ENCODE assay signal across 19 cellular contexts in the genomic region with DNA sequence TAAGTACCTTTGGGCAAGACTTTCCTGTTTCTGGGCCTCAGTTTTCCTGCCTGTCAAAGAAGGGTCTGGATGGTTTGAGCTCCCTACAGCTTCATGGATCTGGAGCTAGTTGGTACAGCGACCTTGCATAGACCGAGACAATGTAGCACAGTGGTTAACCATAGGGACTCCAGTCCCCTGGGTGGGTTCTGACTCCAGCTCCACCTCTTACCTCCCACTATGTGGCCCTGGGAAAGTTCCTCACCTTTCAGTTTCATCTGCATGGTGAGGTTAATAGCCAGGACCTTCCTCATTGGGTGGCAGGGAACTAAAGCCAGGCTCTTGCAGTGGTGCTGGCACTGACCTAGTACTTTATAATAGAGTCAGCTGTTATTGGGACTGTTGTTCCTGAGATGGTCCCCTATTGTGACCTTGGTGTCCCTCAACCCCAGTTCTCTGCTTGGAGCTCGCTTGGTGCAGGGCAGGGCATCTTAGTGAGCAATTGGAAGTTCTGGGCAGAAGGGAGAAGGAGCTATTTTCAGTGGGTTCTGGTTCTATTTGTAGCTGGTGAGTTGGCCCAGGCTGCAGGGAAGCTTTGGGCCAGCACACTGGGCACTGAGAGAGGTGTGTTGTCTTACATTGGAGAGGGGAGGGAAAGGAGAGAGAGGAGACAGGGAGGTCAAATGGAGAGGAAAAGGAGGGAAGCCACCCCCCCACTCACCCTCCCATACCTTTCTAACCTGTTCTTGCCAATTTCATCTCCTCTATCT. TPM values are rescaled to one million over a fixed set of nuclear protein-coding genes. Genes with fewer than 3 reads are reported as not detected.
DNase-seq lines count a peak whose midpoint lies in the region; ATAC-seq and TF ChIP-seq lines count a peak whose summit lies in the region.
"Had no signal": no experiment of that assay in that cellular context is flagged by ENCODE, and none has a peak within 500 bp of the region (broad histone marks: within the 10 kb centered on the region; RNA-seq: fewer than 3 reads in every experiment).

No MANE protein-coding gene starts in this region.

- WGBS in body of pancreas, 2 donors: 81 to 89% methylated on average over 2 to 3 of the region's 3 CpGs

- H3K36me3 Mint-ChIP-seq in activated T-helper 17 cell treated with anti-CD3 and anti-CD28 coated beads, Interleukin-2, amount 50 U/mL, for 72 hours (ENCODE audit: low read depth): no peaks in the 10 kb centered on the region
- H3K36me3 Mint-ChIP-seq: natural killer cell had no signal

- H3K4me3 ChIP-seq in body of pancreas (no peak overlapping the region), skeletal muscle tissue (ENCODE audit: low read length in 3 of 3) (peak overlapping the region; percentile 0 to 46 (median 42))
- H3K4me3 ChIP-seq: lower lobe of right lung, tibial nerve had no signal

- no peak for TF ChIP-seq POLR2A in body of pancreas (IDR thresholded peaks at IDR 0.05)

- no peak overlapping the region for H3K4me3 Mint-ChIP-seq in activated T-helper 17 cell treated with anti-CD3 and anti-CD28 coated beads, Interleukin-2, amount 50 U/mL, for 72 hours
- H3K4me3 Mint-ChIP-seq: activated T-cell treated with anti-CD3 and anti-CD28 coated beads, Interleukin-2, amount 50 U/mL, for 4 hours; natural killer cell had no signal

- H3K27me3 ChIP-seq in body of pancreas (no peaks in the 10 kb centered on the region), skeletal muscle tissue (ENCODE audit: control insufficient read depth in 3 of 3, insufficient read depth in 3 of 3, low read length in 3 of 3) (no peaks in the 10 kb centered on the region)
- H3K27me3 ChIP-seq: tibial nerve had no signal

- TF ChIP-seq CTCF in body of pancreas (IDR thresholded peaks at IDR 0.05): no peak

- H3K9ac ChIP-seq in skeletal muscle tissue (ENCODE audit: low read depth in 1 of 3, low read length in 3 of 3): peak overlapping the region; percentile 15 to 66 (median 28)
- H3K9ac ChIP-seq: KMS-11, SK-N-SH had no signal

- ATAC-seq in body of pancreas: no peak
- ATAC-seq in activated T-helper 17 cell treated with anti-CD3 and anti-CD28 coated beads, Interleukin-2, amount 50 U/mL, for 72 hours (replicated peaks): no peak
- ATAC-seq: activated T-cell treated with anti-CD3 and anti-CD28 coated beads, Interleukin-2, amount 50 U/mL, for 4 hours; HCT116 had no signal

- peaks cover 5% of the 10 kb centered on the region for H3K4me1 Mint-ChIP-seq in activated T-helper 17 cell treated with anti-CD3 and anti-CD28 coated beads, Interleukin-2, amount 50 U/mL, for 72 hours
- H3K4me1 Mint-ChIP-seq: natural killer cell had no signal

- H3K9me3 ChIP-seq in body of pancreas: no peaks in the 10 kb centered on the region
- no peaks in the 10 kb centered on the region for H3K9me3 ChIP-seq in skeletal muscle tissue (ENCODE audit: control insufficient read depth in 3 of 3, low read length in 3 of 3)
- H3K9me3 ChIP-seq: lower lobe of right lung, SK-N-SH, tibial nerve had no signal

- DNase-seq in NCI-H2227 (lab: John Stamatoyannopoulos, UW; ENCODE audit: unreplicated experiment) (peak; percentile 29), NCI-H2227 treated with DMSO at 0.1 percent for 48 hours (lab: John Stamatoyannopoulos, UW) (no peak), body of pancreas (no peak), iPS-NIHi7 (ENCODE audit: extremely low spot score) (peak; percentile 42), SHP77 treated with DMSO at 0.1 percent for 48 hours (lab: John Stamatoyannopoulos, UW) (no peak), dedifferentiated amniotic fluid mesenchymal stem cell (ENCODE audit: extremely low spot score) (no peak)
- DNase-seq: activated CD4-positive, alpha-beta T cell treated with anti-CD3 and anti-CD28 coated beads, Interleukin-2, amount 50 U/mL, for 4 hours; activated T-cell treated with anti-CD3 and anti-CD28 coated beads, Interleukin-2, amount 50 U/mL, for 4 hours; central memory CD4-positive, alpha-beta T cell; DND-41; lower lobe of right lung; natural killer cell; SK-N-SH had no signal

- H3K36me3 ChIP-seq in body of pancreas (replicated peaks in 1 of 2; ENCODE audit: insufficient read depth in 1 of 2, low read depth in 2 of 2) (no peaks in the 10 kb centered on the region), skeletal muscle tissue (ENCODE audit: control insufficient read depth in 3 of 3, insufficient read depth in 3 of 3, low read length in 3 of 3) (no peaks in the 10 kb centered on the region)
- H3K36me3 ChIP-seq: lower lobe of right lung, tibial nerve had no signal

- peaks cover 4% of the 10 kb centered on the region for H3K27me3 Mint-ChIP-seq in activated T-helper 17 cell treated with anti-CD3 and anti-CD28 coated beads, Interleukin-2, amount 50 U/mL, for 72 hours

- peak overlapping the region in 3 of 4 donors; percentile 56 to 75 (median 62) for H3K27ac ChIP-seq in body of pancreas
- H3K27ac ChIP-seq in skeletal muscle tissue (ENCODE audit: low read depth, low read length): peak overlapping the region; percentile 85
- H3K27ac ChIP-seq: C4-2B, KMS-11, lower lobe of right lung, tibial nerve had no signal

- intact Hi-C loops in body of pancreas (cut with DNase I): no loop called here

- no peaks in the 10 kb centered on the region for H3K9me3 Mint-ChIP-seq in activated T-helper 17 cell treated with anti-CD3 and anti-CD28 coated beads, Interleukin-2, amount 50 U/mL, for 72 hours
- H3K9me3 Mint-ChIP-seq: activated T-cell treated with anti-CD3 and anti-CD28 coated beads, Interleukin-2, amount 50 U/mL, for 4 hours; natural killer cell had no signal

- peaks cover 20% of the 10 kb centered on the region for H3K4me1 ChIP-seq in body of pancreas
- H3K4me1 ChIP-seq in skeletal muscle tissue (ENCODE audit: control insufficient read depth in 3 of 3, insufficient read depth in 3 of 3, low read length in 3 of 3): peaks cover 19 to 34% (median 30%) of the 10 kb centered on the region in 3 donors
- H3K4me1 ChIP-seq: lower lobe of right lung, tibial nerve had no signal

- no peak overlapping the region for H3K27ac Mint-ChIP-seq in activated T-helper 17 cell treated with anti-CD3 and anti-CD28 coated beads, Interleukin-2, amount 50 U/mL, for 72 hours
- H3K27ac Mint-ChIP-seq: natural killer cell had no signal

RNA-seq across cellular contexts. Expression of gene MTMR3, which starts 10.7 kb away (rescaled TPM):
- total RNA-seq in body of pancreas (10 to 100 TPM; 37.9 to 46.7 TPM), skeletal muscle tissue (38.6 TPM)
- 10 to 100 TPM; 24.7 to 34.7 TPM for total RNA-seq in activated T-helper 17 cell treated with anti-CD3 and anti-CD28 coated beads, Interleukin-2, amount 50 U/mL, for 72 hours

RNA-seq across cellular contexts. Expression of gene ASCC2, which starts 34.2 kb away (rescaled TPM):
- total RNA-seq in body of pancreas: 10 to 100 TPM; 34.3 to 42.0 TPM
- 15.7 TPM for total RNA-seq in skeletal muscle tissue
- 10 to 100 TPM; 62.0 to 79.4 TPM for total RNA-seq in activated T-helper 17 cell treated with anti-CD3 and anti-CD28 coated beads, Interleukin-2, amount 50 U/mL, for 72 hours

Comparison
In these comparisons a context has a peak if more than half of its experiments do, and no peak if none do; other contexts are left out.
1. DNase-seq: peak in NCI-H2227 (single experiment) and iPS-NIHi7 (single experiment); none in NCI-H2227 treated with DMSO at 0.1 percent for 48 hours (single experiment), body of pancreas (0 of 4), SHP77 treated with DMSO at 0.1 percent for 48 hours (single experiment) and dedifferentiated amniotic fluid mesenchymal stem cell (single experiment).
2. H3K4me3 ChIP-seq: peak in skeletal muscle tissue (3 of 3); none in body of pancreas (0 of 2).